ENCODE assay signal across 1 cellular context in the genomic region with DNA sequence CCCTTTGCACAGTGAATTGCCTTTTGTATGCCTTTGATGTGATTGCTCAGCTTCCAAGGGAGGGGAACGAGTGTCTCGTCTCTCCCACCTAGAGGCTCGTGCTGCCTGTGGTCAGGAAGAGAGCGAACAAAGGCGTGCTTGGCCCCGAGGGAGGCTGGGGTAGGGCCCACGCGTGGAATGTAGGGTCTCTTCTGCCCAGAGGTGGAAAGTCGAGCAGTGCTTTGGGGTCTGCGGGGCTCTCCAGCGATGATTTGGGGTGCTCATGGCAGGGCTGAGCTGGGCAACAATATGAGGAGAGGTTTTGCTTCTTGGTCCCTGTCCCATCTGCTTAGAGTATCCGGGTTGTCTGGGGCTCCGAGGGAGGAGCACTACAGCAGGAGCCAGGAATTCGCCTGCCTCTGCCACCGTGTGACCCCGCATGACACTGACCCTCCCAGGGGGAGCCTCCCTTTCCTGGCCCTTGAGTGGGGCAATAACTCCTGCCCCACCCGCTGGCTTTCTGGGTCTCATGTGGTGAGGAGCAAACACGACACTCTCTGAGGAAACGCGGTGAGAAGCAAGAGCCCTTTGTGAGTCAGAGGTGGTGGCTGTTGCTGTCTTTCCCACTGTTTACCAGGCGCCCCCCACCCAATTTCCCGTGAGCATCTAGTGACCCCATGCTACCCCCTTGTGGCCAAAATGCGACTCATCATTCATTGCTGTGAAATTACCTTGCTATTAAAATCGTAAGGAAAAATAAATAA.
TF ChIP-seq lines count a peak whose summit lies in the region.

No MANE protein-coding gene starts in this region.

TF ChIP-seq in GM12878, 131 proteins besides CTCF, POLR2A, EP300 and RAD21 (continued from another document):
- TF ChIP-seq, protein P1, sequence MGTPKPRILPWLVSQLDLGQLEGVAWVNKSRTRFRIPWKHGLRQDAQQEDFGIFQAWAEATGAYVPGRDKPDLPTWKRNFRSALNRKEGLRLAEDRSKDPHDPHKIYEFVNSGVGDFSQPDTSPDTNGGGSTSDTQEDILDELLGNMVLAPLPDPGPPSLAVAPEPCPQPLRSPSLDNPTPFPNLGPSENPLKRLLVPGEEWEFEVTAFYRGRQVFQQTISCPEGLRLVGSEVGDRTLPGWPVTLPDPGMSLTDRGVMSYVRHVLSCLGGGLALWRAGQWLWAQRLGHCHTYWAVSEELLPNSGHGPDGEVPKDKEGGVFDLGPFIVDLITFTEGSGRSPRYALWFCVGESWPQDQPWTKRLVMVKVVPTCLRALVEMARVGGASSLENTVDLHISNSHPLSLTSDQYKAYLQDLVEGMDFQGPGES (IDR thresholded peaks at IDR 0.05) = no peak
- TF ChIP-seq, protein P2, sequence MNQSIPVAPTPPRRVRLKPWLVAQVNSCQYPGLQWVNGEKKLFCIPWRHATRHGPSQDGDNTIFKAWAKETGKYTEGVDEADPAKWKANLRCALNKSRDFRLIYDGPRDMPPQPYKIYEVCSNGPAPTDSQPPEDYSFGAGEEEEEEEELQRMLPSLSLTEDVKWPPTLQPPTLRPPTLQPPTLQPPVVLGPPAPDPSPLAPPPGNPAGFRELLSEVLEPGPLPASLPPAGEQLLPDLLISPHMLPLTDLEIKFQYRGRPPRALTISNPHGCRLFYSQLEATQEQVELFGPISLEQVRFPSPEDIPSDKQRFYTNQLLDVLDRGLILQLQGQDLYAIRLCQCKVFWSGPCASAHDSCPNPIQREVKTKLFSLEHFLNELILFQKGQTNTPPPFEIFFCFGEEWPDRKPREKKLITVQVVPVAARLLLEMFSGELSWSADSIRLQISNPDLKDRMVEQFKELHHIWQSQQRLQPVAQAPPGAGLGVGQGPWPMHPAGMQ (IDR thresholded peaks at IDR 0.05; ENCODE audit: borderline replicate concordance) = no peak
- TF ChIP-seq POLR2AphosphoS5 (IDR thresholded peaks at IDR 0.05; ENCODE audit: low read length) (no peak), SUZ12 (IDR thresholded peaks at IDR 0.05; ENCODE audit: unreplicated experiment) (no peak), TAF1 (IDR thresholded peaks at IDR 0.05; ENCODE audit: borderline replicate concordance, low read depth, low read length) (no peak), CEBPZ (IDR thresholded peaks at IDR 0.05; ENCODE audit: low read depth, low read length) (no peak), HCFC1 (IDR thresholded peaks at IDR 0.05; ENCODE audit: low read length) (no peak), MYC (IDR thresholded peaks at IDR 0.05; ENCODE audit: insufficient read depth, insufficient read length, insufficient replicate concordance, low read length, severe bottlenecking) (no peak), NR2C1 (IDR thresholded peaks at IDR 0.05) (no peak), TBL1XR1 (IDR thresholded peaks at IDR 0.05; ENCODE audit: low read depth, low read length) (no peak), NBN (IDR thresholded peaks at IDR 0.05) (no peak), IKZF2 (IDR thresholded peaks at IDR 0.05) (0 out of 4 replicates have a peak, but pooled peaks have one; percentile 29 to 34), PAX8 (IDR thresholded peaks at IDR 0.05) (no peak), DPF2 (IDR thresholded peaks at IDR 0.05) (no peak), CBFB (IDR thresholded peaks at IDR 0.05; ENCODE audit: low read depth) (no peak), YY1 (IDR thresholded peaks at IDR 0.05; ENCODE audit: low read depth, low read length) (0 out of 2 replicates have a peak, but pooled peaks have one; percentile 27), SKIL (IDR thresholded peaks at IDR 0.05; ENCODE audit: low read depth, poor library complexity, severe bottlenecking) (peak; percentile 38)
- TF ChIP-seq, protein P3, sequence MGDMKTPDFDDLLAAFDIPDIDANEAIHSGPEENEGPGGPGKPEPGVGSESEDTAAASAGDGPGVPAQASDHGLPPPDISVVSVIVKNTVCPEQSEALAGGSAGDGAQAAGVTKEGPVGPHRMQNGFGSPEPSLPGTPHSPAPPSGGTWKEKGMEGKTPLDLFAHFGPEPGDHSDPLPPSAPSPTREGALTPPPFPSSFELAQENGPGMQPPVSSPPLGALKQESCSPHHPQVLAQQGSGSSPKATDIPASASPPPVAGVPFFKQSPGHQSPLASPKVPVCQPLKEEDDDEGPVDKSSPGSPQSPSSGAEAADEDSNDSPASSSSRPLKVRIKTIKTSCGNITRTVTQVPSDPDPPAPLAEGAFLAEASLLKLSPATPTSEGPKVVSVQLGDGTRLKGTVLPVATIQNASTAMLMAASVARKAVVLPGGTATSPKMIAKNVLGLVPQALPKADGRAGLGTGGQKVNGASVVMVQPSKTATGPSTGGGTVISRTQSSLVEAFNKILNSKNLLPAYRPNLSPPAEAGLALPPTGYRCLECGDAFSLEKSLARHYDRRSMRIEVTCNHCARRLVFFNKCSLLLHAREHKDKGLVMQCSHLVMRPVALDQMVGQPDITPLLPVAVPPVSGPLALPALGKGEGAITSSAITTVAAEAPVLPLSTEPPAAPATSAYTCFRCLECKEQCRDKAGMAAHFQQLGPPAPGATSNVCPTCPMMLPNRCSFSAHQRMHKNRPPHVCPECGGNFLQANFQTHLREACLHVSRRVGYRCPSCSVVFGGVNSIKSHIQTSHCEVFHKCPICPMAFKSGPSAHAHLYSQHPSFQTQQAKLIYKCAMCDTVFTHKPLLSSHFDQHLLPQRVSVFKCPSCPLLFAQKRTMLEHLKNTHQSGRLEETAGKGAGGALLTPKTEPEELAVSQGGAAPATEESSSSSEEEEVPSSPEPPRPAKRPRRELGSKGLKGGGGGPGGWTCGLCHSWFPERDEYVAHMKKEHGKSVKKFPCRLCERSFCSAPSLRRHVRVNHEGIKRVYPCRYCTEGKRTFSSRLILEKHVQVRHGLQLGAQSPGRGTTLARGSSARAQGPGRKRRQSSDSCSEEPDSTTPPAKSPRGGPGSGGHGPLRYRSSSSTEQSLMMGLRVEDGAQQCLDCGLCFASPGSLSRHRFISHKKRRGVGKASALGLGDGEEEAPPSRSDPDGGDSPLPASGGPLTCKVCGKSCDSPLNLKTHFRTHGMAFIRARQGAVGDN (IDR thresholded peaks at IDR 0.05) = no peak
- TF ChIP-seq, protein P4, sequence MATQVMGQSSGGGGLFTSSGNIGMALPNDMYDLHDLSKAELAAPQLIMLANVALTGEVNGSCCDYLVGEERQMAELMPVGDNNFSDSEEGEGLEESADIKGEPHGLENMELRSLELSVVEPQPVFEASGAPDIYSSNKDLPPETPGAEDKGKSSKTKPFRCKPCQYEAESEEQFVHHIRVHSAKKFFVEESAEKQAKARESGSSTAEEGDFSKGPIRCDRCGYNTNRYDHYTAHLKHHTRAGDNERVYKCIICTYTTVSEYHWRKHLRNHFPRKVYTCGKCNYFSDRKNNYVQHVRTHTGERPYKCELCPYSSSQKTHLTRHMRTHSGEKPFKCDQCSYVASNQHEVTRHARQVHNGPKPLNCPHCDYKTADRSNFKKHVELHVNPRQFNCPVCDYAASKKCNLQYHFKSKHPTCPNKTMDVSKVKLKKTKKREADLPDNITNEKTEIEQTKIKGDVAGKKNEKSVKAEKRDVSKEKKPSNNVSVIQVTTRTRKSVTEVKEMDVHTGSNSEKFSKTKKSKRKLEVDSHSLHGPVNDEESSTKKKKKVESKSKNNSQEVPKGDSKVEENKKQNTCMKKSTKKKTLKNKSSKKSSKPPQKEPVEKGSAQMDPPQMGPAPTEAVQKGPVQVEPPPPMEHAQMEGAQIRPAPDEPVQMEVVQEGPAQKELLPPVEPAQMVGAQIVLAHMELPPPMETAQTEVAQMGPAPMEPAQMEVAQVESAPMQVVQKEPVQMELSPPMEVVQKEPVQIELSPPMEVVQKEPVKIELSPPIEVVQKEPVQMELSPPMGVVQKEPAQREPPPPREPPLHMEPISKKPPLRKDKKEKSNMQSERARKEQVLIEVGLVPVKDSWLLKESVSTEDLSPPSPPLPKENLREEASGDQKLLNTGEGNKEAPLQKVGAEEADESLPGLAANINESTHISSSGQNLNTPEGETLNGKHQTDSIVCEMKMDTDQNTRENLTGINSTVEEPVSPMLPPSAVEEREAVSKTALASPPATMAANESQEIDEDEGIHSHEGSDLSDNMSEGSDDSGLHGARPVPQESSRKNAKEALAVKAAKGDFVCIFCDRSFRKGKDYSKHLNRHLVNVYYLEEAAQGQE (IDR thresholded peaks at IDR 0.05; ENCODE audit: low read depth, low read length) = no peak
